Comparison of ENCODE assay signal across 24 cellular contexts in the genomic region with DNA sequence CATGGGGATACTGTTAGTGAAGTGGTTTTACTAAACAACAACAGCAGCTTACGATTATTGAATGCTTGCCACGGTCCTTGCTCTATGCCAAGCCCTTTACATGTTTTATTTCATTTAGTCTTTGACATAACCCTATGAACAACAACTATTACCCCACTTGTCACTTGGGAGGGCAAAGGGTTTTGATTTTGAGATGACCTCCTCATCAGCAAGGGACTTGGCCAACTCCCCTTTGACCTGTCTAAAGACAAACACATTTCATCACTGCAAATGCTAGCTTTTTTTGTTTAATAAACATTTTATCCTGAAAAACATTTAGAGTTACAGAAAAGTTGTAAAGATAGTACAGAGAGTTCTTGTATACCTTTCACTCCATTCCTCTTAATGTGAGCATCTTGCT.
"Had no signal": no experiment of that assay in that cellular context is flagged by ENCODE, and none has a peak within 500 bp of the region (broad histone marks: within the 10 kb centered on the region; RNA-seq: fewer than 3 reads in every experiment).

No MANE protein-coding gene starts in this region.

- H3K27ac ChIP-seq: RWPE1 had no signal

- H3K4me3 ChIP-seq: MG63 had no signal

- DNase-seq: IMR-90; Karpas-422; KG1; MG63; NCI-H1092; NCI-H1105 treated with DMSO at 0.1 percent for 48 hours; NCI-H1417 treated with DMSO at 0.1 percent for 48 hours; NCI-H146; NCI-H1694 treated with DMSO at 0.1 percent for 48 hours; NCI-H1930; NCI-H2081; NCI-H2107; NCI-H2227 treated with DMSO at 0.1 percent for 48 hours; NCI-H446; NCI-H510A; NCI-H524 treated with DMSO at 0.1 percent for 48 hours; NCI-H69; NCI-H774; NK-92 treated with Interleukin-12 subunit alpha and Interleukin-12 subunit beta, amount 100 ng/mL, for 24 hours; PC-3; SHP77 had no signal

- ATAC-seq: Panc1, PC-3, SK-N-SH treated with all-trans-retinoic acid at 6 μM for 48 hours had no signal

- H3K36me3 ChIP-seq: MG63 had no signal

- H3K9me3 ChIP-seq: MG63 had no signal
